Comparison of ENCODE assay signal across 33 cellular contexts in the genomic region with DNA sequence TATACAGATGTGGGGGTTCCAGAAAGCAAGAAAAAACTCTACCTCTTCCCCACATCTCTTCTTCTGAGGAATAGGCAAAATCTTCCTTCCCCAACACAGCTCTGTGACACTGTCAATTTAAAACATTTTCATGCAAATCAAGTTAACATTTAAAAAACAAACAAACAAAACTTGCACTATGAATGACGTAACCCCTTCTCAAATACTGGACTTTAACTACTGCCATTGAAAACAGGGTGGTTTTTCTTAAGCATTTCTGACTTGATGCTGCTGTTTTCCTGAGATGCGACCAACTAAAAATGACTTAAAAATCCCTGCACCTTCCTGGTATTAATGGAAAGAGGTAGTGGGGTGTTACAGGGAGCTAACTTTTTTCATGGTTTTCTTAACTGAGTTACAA.
"Had no signal": no experiment of that assay in that cellular context is flagged by ENCODE, and none has a peak within 500 bp of the region (broad histone marks: within the 10 kb centered on the region; RNA-seq: fewer than 3 reads in every experiment).

No MANE protein-coding gene starts in this region.

- H3K36me3 ChIP-seq: adrenal gland, MG63, SJCRH30 had no signal

- H3K9me3 Mint-ChIP-seq: activated CD4-positive, alpha-beta T cell treated with anti-CD3 and anti-CD28 coated beads, Interleukin-2, amount 10 ng/mL, durations not matched to agents 24 days and 14 days; activated T-helper 1 cell treated with anti-CD3 and anti-CD28 coated beads, Interleukin-12 subunit alpha, Interleukin-12 subunit beta, Interleukin-2, Interleukin-4 antibody, amounts not matched to agents 30 ng/mL and 10 ng/mL and 1 ng/mL, durations not matched to agents 14 hours and 24 hours and 36 hours; brain; T-helper 1 cell treated with Interleukin-12 subunit alpha and Interleukin-12 subunit beta and Interleukin-4 antibody, amounts not matched to agents 30 μg/mL and 1 μg/mL, for 36 hours had no signal

- H3K4me3 Mint-ChIP-seq: activated CD4-positive, alpha-beta T cell treated with anti-CD3 and anti-CD28 coated beads, Interleukin-2, amount 10 ng/mL, durations not matched to agents 24 days and 14 days; activated CD8-positive, alpha-beta T cell treated with anti-CD3 and anti-CD28 coated beads for 36 hours; activated naive CD4-positive, alpha-beta T cell treated with anti-CD3 and anti-CD28 coated beads for 36 hours; activated T-cell treated with anti-CD3 and anti-CD28 coated beads, Interleukin-2, amount 50 U/mL, for 4 hours; activated T-helper 1 cell treated with anti-CD3 and anti-CD28 coated beads, Interleukin-12 subunit alpha, Interleukin-12 subunit beta, Interleukin-2, Interleukin-4 antibody, amounts not matched to agents 30 ng/mL and 10 ng/mL and 1 ng/mL, durations not matched to agents 14 hours and 24 hours and 36 hours; brain; T-helper 1 cell treated with Interleukin-12 subunit alpha and Interleukin-12 subunit beta and Interleukin-4 antibody, amounts not matched to agents 30 μg/mL and 1 μg/mL, for 36 hours; T-helper 2 cell treated with Interferon-gamma antibody and Interleukin-4, amounts not matched to agents 5 μg/mL and 100 μg/mL, for 36 hours had no signal

- FAIRE-seq: bronchial epithelial cell, TTC549 had no signal

- H3K27me3 Mint-ChIP-seq: activated CD4-positive, alpha-beta T cell treated with anti-CD3 and anti-CD28 coated beads, Interleukin-2, amount 10 ng/mL, durations not matched to agents 24 days and 14 days; activated CD8-positive, alpha-beta T cell treated with anti-CD3 and anti-CD28 coated beads for 36 hours; brain had no signal

- H3K4me1 ChIP-seq: adrenal gland, SJCRH30 had no signal

- H3K27ac Mint-ChIP-seq: activated CD4-positive, alpha-beta T cell treated with anti-CD3 and anti-CD28 coated beads, Interleukin-2, amount 10 ng/mL, durations not matched to agents 24 days and 14 days; activated CD8-positive, alpha-beta T cell treated with anti-CD3 and anti-CD28 coated beads for 36 hours; activated naive CD4-positive, alpha-beta T cell treated with anti-CD3 and anti-CD28 coated beads for 36 hours; activated naive CD4-positive, alpha-beta T cell treated with anti-CD3 and anti-CD28 coated beads, Interleukin-2, amount 50 U/mL, for 72 hours; activated T-helper 1 cell treated with anti-CD3 and anti-CD28 coated beads, Interleukin-12 subunit alpha, Interleukin-12 subunit beta, Interleukin-2, Interleukin-4 antibody, amounts not matched to agents 30 ng/mL and 10 ng/mL and 1 ng/mL, durations not matched to agents 14 hours and 24 hours and 36 hours; brain; T-helper 1 cell treated with Interleukin-12 subunit alpha and Interleukin-12 subunit beta and Interleukin-4 antibody, amounts not matched to agents 30 μg/mL and 1 μg/mL, for 36 hours; T-helper 2 cell treated with Interferon-gamma antibody and Interleukin-4, amounts not matched to agents 5 μg/mL and 100 μg/mL, for 36 hours had no signal

- H3K36me3 Mint-ChIP-seq: activated naive CD4-positive, alpha-beta T cell treated with anti-CD3 and anti-CD28 coated beads, Interleukin-2, amount 50 U/mL, for 72 hours; brain had no signal

- H3K4me3 ChIP-seq: adrenal gland, MG63, SJCRH30 had no signal

- H3K27ac ChIP-seq: adrenal gland, SJCRH30 had no signal

- ATAC-seq: activated CD8-positive, alpha-beta T cell treated with anti-CD3 and anti-CD28 coated beads for 36 hours; activated naive CD4-positive, alpha-beta T cell treated with anti-CD3 and anti-CD28 coated beads, Interleukin-2, amount 50 U/mL, for 72 hours; activated T-cell treated with anti-CD3 and anti-CD28 coated beads, Interleukin-2, amount 50 U/mL, for 4 hours; Panc1 had no signal

- DNase-seq: activated CD4-positive, alpha-beta T cell treated with anti-CD3 and anti-CD28 coated beads, Interleukin-2, amount 10 ng/mL, durations not matched to agents 24 days and 14 days; activated CD4-positive, alpha-beta T cell treated with anti-CD3 and anti-CD28 coated beads, Interleukin-2, amount 50 U/mL, for 4 hours; activated CD8-positive, alpha-beta T cell treated with anti-CD3 and anti-CD28 coated beads for 36 hours; activated gamma-delta T cell treated with Interleukin-2 at 50 U/mL for 16 hours; activated naive CD4-positive, alpha-beta T cell treated with anti-CD3 and anti-CD28 coated beads for 36 hours; activated T-cell treated with anti-CD3 and anti-CD28 coated beads, Interleukin-2, amount 50 U/mL, for 4 hours; adrenal gland; caudate nucleus; cerebellar nuclear complex; Kasumi-1; KG1; MG63; MV-4-11; NCI-H1092; NCI-H1436 treated with DMSO at 0.1 percent for 48 hours; NCI-H187; NCI-H2029 treated with DMSO at 0.1 percent for 48 hours; NCI-H2171 treated with DMSO at 0.1 percent for 48 hours; NCI-H2227 treated with DMSO at 0.1 percent for 48 hours; NCI-H446; NCI-H510A treated with DMSO at 0.1 percent for 48 hours; NCI-H526 treated with DMSO at 0.1 percent for 48 hours; SHP77; SJCRH30; SK-N-SH had no signal

- H3K27me3 ChIP-seq: adrenal gland, MG63 had no signal

- H3K9me3 ChIP-seq: adrenal gland, MG63, SJCRH30, SK-N-SH had no signal

- H3K9ac ChIP-seq: SK-N-SH had no signal

- H3K4me2 ChIP-seq: SK-N-SH had no signal

- H3K4me1 Mint-ChIP-seq: activated CD4-positive, alpha-beta T cell treated with anti-CD3 and anti-CD28 coated beads, Interleukin-2, amount 10 ng/mL, durations not matched to agents 24 days and 14 days had no signal
